Comparison of ENCODE assay signal across 8 cellular contexts in genomic region chr2:203238711-203239526, GRCh38. TPM values are rescaled to one million over a fixed set of nuclear protein-coding genes. Genes with fewer than 3 reads are reported as not detected.
A peak's percentile ranks its signal among the peaks of the same experiment; 100 is the strongest.
DNase-seq lines count a peak whose midpoint lies in the region; ATAC-seq, FAIRE-seq and TF ChIP-seq lines count a peak whose summit lies in the region.

Gene CYP20A1, plus strand, starts transcription at chr2:203239018. Its CDS starts 45 bp downstream, at chr2:203239063.

- H3K27ac Mint-ChIP-seq in nephron progenitor cell, result peak within 1 kb of the TSS; percentile 93
- H3K27ac Mint-ChIP-seq in stimulated activated naive CD8-positive, alpha-beta T cell treated with anti-CD3 and anti-CD28 coated beads, Interleukin-15, amount 100 ng/mL, for 72 hours, result peak within 1 kb of the TSS; percentile 99

- H3K27me3 Mint-ChIP-seq in nephron progenitor cell (ENCODE audit: low read depth, poor library complexity), result no peaks in the 10 kb centered on the region
- no peaks in the 10 kb centered on the region for H3K27me3 Mint-ChIP-seq in stimulated activated naive CD8-positive, alpha-beta T cell treated with anti-CD3 and anti-CD28 coated beads, Interleukin-15, amount 100 ng/mL, for 72 hours

- H3K4me3 ChIP-seq in RWPE2 (ENCODE audit: severe bottlenecking) (peak within 1 kb of the TSS; percentile 72), fibroblast of the aortic adventitia (ENCODE audit: low read depth, low read length) (peak within 1 kb of the TSS; percentile 94)

- H3K36me3 ChIP-seq in RWPE2 (ENCODE audit: low read depth), result peaks cover 9% of the 10 kb centered on the region; the same call in 1 of the 2 replicates

- no peaks in the 10 kb centered on the region for H3K9me3 ChIP-seq in RWPE2 (ENCODE audit: severe bottlenecking)

- no peaks in the 10 kb centered on the region for H3K9me3 Mint-ChIP-seq in nephron progenitor cell
- peaks cover 0 to 3% of the 10 kb centered on the region in 2 donors for H3K9me3 Mint-ChIP-seq in stimulated activated naive CD8-positive, alpha-beta T cell treated with anti-CD3 and anti-CD28 coated beads, Interleukin-15, amount 100 ng/mL, for 72 hours

- peak; percentile 90 for ATAC-seq in RWPE2 (ENCODE audit: low read depth)
- peak; percentile 93 for ATAC-seq in stimulated activated naive CD8-positive, alpha-beta T cell treated with anti-CD3 and anti-CD28 coated beads, Interleukin-15, amount 100 ng/mL, for 72 hours

- TF ChIP-seq CTCF in RWPE2 (IDR thresholded peaks at IDR 0.05; ENCODE audit: poor library complexity, severe bottlenecking) (peak; percentile 46), fibroblast of the aortic adventitia (IDR thresholded peaks at IDR 0.05; ENCODE audit: insufficient read depth, low read length) (peak; percentile 35), nephron progenitor cell (IDR thresholded peaks at IDR 0.05) (no peak)

- peak; percentile 92 for TF ChIP-seq POLR2A in H54 (IDR thresholded peaks at IDR 0.05; ENCODE audit: low read depth, low read length)

- peak within 1 kb of the TSS; percentile 92 for H3K4me3 Mint-ChIP-seq in nephron progenitor cell
- H3K4me3 Mint-ChIP-seq in stimulated activated naive CD8-positive, alpha-beta T cell treated with anti-CD3 and anti-CD28 coated beads, Interleukin-15, amount 100 ng/mL, for 72 hours, result peak within 1 kb of the TSS; percentile 95 to 98

- peak; percentile 96 for DNase-seq in ELR (ENCODE audit: low read depth)
- DNase-seq in H54 (ENCODE audit: insufficient read length, low spot score), result peak; percentile 87
- DNase-seq in LoVo (ENCODE audit: low spot score), result peak; percentile 96
- peak; percentile 94 for DNase-seq in RWPE2 (ENCODE audit: low spot score)
- DNase-seq in activated T-helper 9 cell treated with anti-CD3 and anti-CD28 coated beads, Interleukin-2, amount 50 U/mL, for 16 hours (ENCODE audit: low read depth), result peak; percentile 96
- peak; percentile 94 for DNase-seq in fibroblast of the aortic adventitia (ENCODE audit: low read depth)
- peak; percentile 96 for DNase-seq in nephron progenitor cell
- DNase-seq in stimulated activated naive CD8-positive, alpha-beta T cell treated with anti-CD3 and anti-CD28 coated beads, Interleukin-15, amount 100 ng/mL, for 72 hours, result peak; percentile 99

- peaks cover 17% of the 10 kb centered on the region for H3K4me1 Mint-ChIP-seq in nephron progenitor cell
- peaks cover 43% of the 10 kb centered on the region for H3K4me1 Mint-ChIP-seq in stimulated activated naive CD8-positive, alpha-beta T cell treated with anti-CD3 and anti-CD28 coated beads, Interleukin-15, amount 100 ng/mL, for 72 hours

- no peak for FAIRE-seq in H54 (lab: Jason Lieb, UNC)

- H3K27ac ChIP-seq in RWPE2 (ENCODE audit: poor library complexity, severe bottlenecking), result peak within 1 kb of the TSS; percentile 64

- peaks cover 4% of the 10 kb centered on the region for H3K4me1 ChIP-seq in RWPE2 (ENCODE audit: insufficient read depth, poor library complexity, severe bottlenecking)

- no peaks in the 10 kb centered on the region for H3K27me3 ChIP-seq in RWPE2 (ENCODE audit: insufficient read depth, poor library complexity, severe bottlenecking)

- peaks cover 34% of the 10 kb centered on the region for H3K36me3 Mint-ChIP-seq in nephron progenitor cell (ENCODE audit: low read depth)

RNA-seq across cellular contexts. Expression of gene CYP20A1, which starts in this region (rescaled TPM):
- total RNA-seq in fibroblast of the aortic adventitia (ENCODE audit: low replicate concordance), result 51.7 and 69.4 TPM in 2 replicates

Comparison
In these comparisons a context has a peak if more than half of its experiments do, and no peak if none do; other contexts are left out.
1. Peak in every context shown above with its lines: DNase-seq, ATAC-seq, H3K4me3 ChIP-seq and H3K27ac ChIP-seq.